Comparison of ENCODE assay signal across 17 cellular contexts in genomic region chr2:62309081-62309464, GRCh38.
DNase-seq lines count a peak whose midpoint lies in the region; ATAC-seq and TF ChIP-seq lines count a peak whose summit lies in the region.
"Had no signal": no experiment of that assay in that cellular context is flagged by ENCODE, and none has a peak within 500 bp of the region (broad histone marks: within the 10 kb centered on the region; RNA-seq: fewer than 3 reads in every experiment).

No MANE protein-coding gene starts in this region.

- 91% methylated on average over 1 of the region's 1 CpG for WGBS in right cardiac atrium
- WGBS in stomach, 5 donors = 88 to 100% (median 94%) methylated on average over 1 of the region's 1 CpG

- TF ChIP-seq EP300 in stomach (IDR thresholded peaks at IDR 0.05) = no peak

- POLR2A ChIA-PET in activated CD8-positive, alpha-beta T cell treated with anti-CD3 and anti-CD28 coated beads, Interleukin-2, amount 10 ng/mL, durations not matched to agents 7 days and 5 days (lab: Charles Lee) = interaction anchor here (1.0 to 1.2 kb wide), 3 partner anchors 108 to 112 kb away, joined by 3 to 4 read pairs (median 4); no protein-coding TSS in a partner anchor

- no peak overlapping the region for H3K4me3 Mint-ChIP-seq in activated CD8-positive, alpha-beta T cell treated with anti-CD3 and anti-CD28 coated beads, Interleukin-2, amount 10 ng/mL, durations not matched to agents 7 days and 5 days
- peak overlapping the region; percentile 36 to 91 (median 86) for H3K4me3 Mint-ChIP-seq in naive B cell

- peak overlapping the region; percentile 66 for H3K27ac ChIP-seq in right cardiac atrium (ENCODE audit: low read length)
- H3K27ac ChIP-seq in stomach = peak overlapping the region in 1 of 5 donors; percentile 13
- H3K27ac ChIP-seq: vagina had no signal

- TF ChIP-seq POLR2A in stomach (IDR thresholded peaks at IDR 0.05) = no peak

- H3K4me1 Mint-ChIP-seq in activated CD8-positive, alpha-beta T cell treated with anti-CD3 and anti-CD28 coated beads, Interleukin-2, amount 10 ng/mL, durations not matched to agents 7 days and 5 days (ENCODE audit: low read depth) = peaks cover 87% of the 10 kb centered on the region
- H3K4me1 Mint-ChIP-seq in naive B cell = peaks cover 67 to 83% (median 81%) of the 10 kb centered on the region in 3 donors

- peaks cover 7% of the 10 kb centered on the region for H3K36me3 Mint-ChIP-seq in activated CD8-positive, alpha-beta T cell treated with anti-CD3 and anti-CD28 coated beads, Interleukin-2, amount 10 ng/mL, durations not matched to agents 7 days and 5 days (ENCODE audit: low read depth)
- no peaks in the 10 kb centered on the region for H3K36me3 Mint-ChIP-seq in naive B cell
- H3K36me3 Mint-ChIP-seq: activated CD4-positive, alpha-beta memory T cell treated with anti-CD3 and anti-CD28 coated beads for 36 hours had no signal

- no peaks in the 10 kb centered on the region for H3K9me3 ChIP-seq in right cardiac atrium (ENCODE audit: control insufficient read depth, low read length)
- no peaks in the 10 kb centered on the region for H3K9me3 ChIP-seq in stomach
- H3K9me3 ChIP-seq: vagina had no signal

- H3K4me3 ChIP-seq in right cardiac atrium (ENCODE audit: low read length) (no peak overlapping the region), stomach (no peak overlapping the region)
- H3K4me3 ChIP-seq: vagina had no signal

- CTCF ChIA-PET in activated CD8-positive, alpha-beta T cell treated with anti-CD3 and anti-CD28 coated beads, Interleukin-2, amount 10 ng/mL, durations not matched to agents 7 days and 5 days (lab: Charles Lee) = interaction anchor here (0.9 to 1.4 kb wide), 6 partner anchors 8 to 112 kb away, joined by 3 to 7 read pairs (median 3); no protein-coding TSS in a partner anchor

- H3K36me3 ChIP-seq in stomach = no peaks in the 10 kb centered on the region
- H3K36me3 ChIP-seq: vagina had no signal

- no peaks in the 10 kb centered on the region for H3K27me3 ChIP-seq in right cardiac atrium (ENCODE audit: control insufficient read depth, insufficient read depth)
- no peaks in the 10 kb centered on the region for H3K27me3 ChIP-seq in stomach
- H3K27me3 ChIP-seq: vagina had no signal

- H3K27me3 Mint-ChIP-seq in activated CD8-positive, alpha-beta T cell treated with anti-CD3 and anti-CD28 coated beads, Interleukin-2, amount 10 ng/mL, durations not matched to agents 7 days and 5 days (ENCODE audit: low read depth) = no peaks in the 10 kb centered on the region
- H3K27me3 Mint-ChIP-seq in naive B cell = no peaks in the 10 kb centered on the region
- H3K27me3 Mint-ChIP-seq: activated CD4-positive, alpha-beta memory T cell treated with anti-CD3 and anti-CD28 coated beads for 36 hours; progenitor cell of endocrine pancreas had no signal

- no peak for DNase-seq in right cardiac atrium
- no peak for DNase-seq in Right ventricle myocardium inferior (ENCODE audit: missing footprints)
- no peak for DNase-seq in activated CD8-positive, alpha-beta T cell treated with anti-CD3 and anti-CD28 coated beads, Interleukin-2, amount 10 ng/mL, durations not matched to agents 7 days and 5 days
- DNase-seq in naive B cell = no peak
- DNase-seq in NCI-H2227 treated with DMSO at 0.1 percent for 48 hours (lab: John Stamatoyannopoulos, UW) = no peak
- DNase-seq in EL = no peak
- no peak for DNase-seq in left lobe of liver (ENCODE audit: low spot score)
- DNase-seq in stomach = no peak
- DNase-seq: amygdala; cerebellar nuclear complex; effector memory CD4-positive, alpha-beta T cell; NCI-H187; NCI-H524 treated with DMSO at 0.1 percent for 48 hours had no signal

- no peaks in the 10 kb centered on the region for H3K9me3 Mint-ChIP-seq in activated CD8-positive, alpha-beta T cell treated with anti-CD3 and anti-CD28 coated beads, Interleukin-2, amount 10 ng/mL, durations not matched to agents 7 days and 5 days (ENCODE audit: insufficient read depth)
- no peaks in the 10 kb centered on the region for H3K9me3 Mint-ChIP-seq in naive B cell
- H3K9me3 Mint-ChIP-seq: activated CD4-positive, alpha-beta memory T cell treated with anti-CD3 and anti-CD28 coated beads for 36 hours; activated T-helper 2 cell treated with anti-CD3 and anti-CD28 coated beads, Interferon-gamma antibody, Interleukin-2, Interleukin-4, amounts not matched to agents 10 μg/mL and 5 μg/mL and 100 μg/mL, durations not matched to agents 14 hours and 24 hours and 36 hours had no signal

- intact Hi-C loops in right cardiac atrium (cut with DNase I) = no loop called here
- intact Hi-C loops in Right ventricle myocardium inferior (cut with DNase I) = no loop called here
- intact Hi-C loops in stomach (cut with DNase I; ENCODE audit: low total_unique reads) = no loop called here

- ATAC-seq in right cardiac atrium = no peak
- no peak for ATAC-seq in Right ventricle myocardium inferior
- ATAC-seq in activated CD8-positive, alpha-beta T cell treated with anti-CD3 and anti-CD28 coated beads, Interleukin-2, amount 10 ng/mL, durations not matched to agents 7 days and 5 days = no peak
- ATAC-seq in naive B cell (ENCODE audit: low read depth in 2 of 2) = no peak
- no peak for ATAC-seq in left lobe of liver

- TF ChIP-seq CTCF in stomach (IDR thresholded peaks at IDR 0.05) = no peak

- peaks cover 28% of the 10 kb centered on the region for H3K4me1 ChIP-seq in right cardiac atrium (ENCODE audit: control insufficient read depth, insufficient read depth, low read length)
- peaks cover 26 to 60% (median 38%) of the 10 kb centered on the region in 4 donors for H3K4me1 ChIP-seq in stomach

- peak overlapping the region; percentile 97 for H3K27ac Mint-ChIP-seq in activated CD8-positive, alpha-beta T cell treated with anti-CD3 and anti-CD28 coated beads, Interleukin-2, amount 10 ng/mL, durations not matched to agents 7 days and 5 days
- H3K27ac Mint-ChIP-seq in naive B cell = peak overlapping the region in 4 of 6 donors; percentile 82 to 88 (median 83)
- H3K27ac Mint-ChIP-seq: activated CD4-positive, alpha-beta memory T cell treated with anti-CD3 and anti-CD28 coated beads for 36 hours; progenitor cell of endocrine pancreas had no signal
